ENCODE assay signal across 2 cellular contexts in the genomic region with DNA sequence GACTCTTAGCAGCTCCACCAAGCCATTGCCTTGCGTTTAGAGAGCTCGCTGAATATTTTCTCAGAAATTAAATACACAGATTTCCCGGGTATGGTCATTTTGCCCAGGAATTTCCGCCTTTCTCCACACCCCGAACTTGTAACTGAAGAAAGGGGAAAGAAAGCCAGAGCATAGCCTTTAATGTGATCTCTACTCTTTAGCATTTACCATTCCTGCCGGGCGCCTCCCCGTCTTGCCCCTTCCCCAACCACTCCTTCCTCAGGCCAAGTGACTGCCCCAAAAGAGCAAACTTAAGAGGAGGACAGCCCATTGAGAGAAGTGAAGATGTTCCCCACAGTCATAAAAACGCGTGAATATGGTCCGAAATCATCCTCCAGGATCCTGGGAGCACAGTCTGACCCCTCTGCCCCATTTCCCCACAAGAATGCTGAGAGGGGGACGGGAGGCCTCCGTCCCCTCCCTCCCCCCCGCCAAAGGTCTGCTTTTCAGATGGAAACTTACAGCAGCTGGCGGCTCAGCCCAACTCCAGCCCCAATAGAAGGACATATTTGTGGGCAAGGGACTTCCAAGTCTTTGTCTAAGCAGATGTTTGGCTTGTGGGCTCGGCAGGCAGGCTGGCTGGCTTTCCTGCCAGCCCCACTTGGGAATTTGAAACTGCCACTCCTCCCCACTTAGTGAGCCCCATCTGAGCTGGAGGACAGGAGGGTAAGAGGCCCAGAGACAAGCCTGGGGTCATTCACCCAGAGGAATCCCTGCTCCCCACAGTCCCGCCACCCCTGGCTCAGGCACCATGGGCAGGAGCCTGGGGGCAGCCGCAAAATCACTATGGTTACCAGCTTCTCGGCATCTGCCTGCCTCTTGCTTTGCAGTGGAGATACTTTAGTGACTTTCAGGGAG.
TF ChIP-seq lines count a peak whose summit lies in the region.

No MANE protein-coding gene starts in this region.

TF ChIP-seq in liver, 16 proteins besides CTCF, POLR2A, EP300 and RAD21:
- TF ChIP-seq GABPA (IDR thresholded peaks at IDR 0.05 in 1 of 2, conservative IDR thresholded peaks at IDR 0.05 in 1 of 2) (no peak), NR2F2 (IDR thresholded peaks at IDR 0.05) (peak; percentile 41)

TF ChIP-seq in H1, 55 proteins besides CTCF, POLR2A, EP300 and RAD21:
- TF ChIP-seq ASH2L (IDR thresholded peaks at IDR 0.05; ENCODE audit: low read length): peak; percentile 42
- TF ChIP-seq PHF8 (conservative IDR thresholded peaks at IDR 0.05; ENCODE audit: low read depth, low read length): no peak
- TF ChIP-seq SP1 (IDR thresholded peaks at IDR 0.05; ENCODE audit: low read depth, low read length): no peak
- TF ChIP-seq, protein P1, sequence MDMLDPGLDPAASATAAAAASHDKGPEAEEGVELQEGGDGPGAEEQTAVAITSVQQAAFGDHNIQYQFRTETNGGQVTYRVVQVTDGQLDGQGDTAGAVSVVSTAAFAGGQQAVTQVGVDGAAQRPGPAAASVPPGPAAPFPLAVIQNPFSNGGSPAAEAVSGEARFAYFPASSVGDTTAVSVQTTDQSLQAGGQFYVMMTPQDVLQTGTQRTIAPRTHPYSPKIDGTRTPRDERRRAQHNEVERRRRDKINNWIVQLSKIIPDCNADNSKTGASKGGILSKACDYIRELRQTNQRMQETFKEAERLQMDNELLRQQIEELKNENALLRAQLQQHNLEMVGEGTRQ (IDR thresholded peaks at IDR 0.05; ENCODE audit: low read length): no peak
- no peak for TF ChIP-seq RXRA (IDR thresholded peaks at IDR 0.05; ENCODE audit: insufficient read depth, low read depth, low read length)
- TF ChIP-seq EZH2 (IDR thresholded peaks at IDR 0.05; ENCODE audit: low read depth, low read length, severe bottlenecking): no peak
- TF ChIP-seq YY1 (IDR thresholded peaks at IDR 0.05; ENCODE audit: low read depth, low read length): peak; percentile 27; the same call in 1 of the 2 replicates
